Comparison of ENCODE assay signal across 1 cellular context in genomic region chr5:80061541-80061940, GRCh38.
TF ChIP-seq lines count a peak whose summit lies in the region.

No MANE protein-coding gene starts in this region.

TF ChIP-seq in HepG2, 621 proteins besides CTCF, POLR2A, EP300 and RAD21 (continued from another document):
- TF ChIP-seq HNF4A (CRISPR knock-in tag; IDR thresholded peaks at IDR 0.05), result peak; percentile 38; the same call in 1 of the 2 replicates
- no peak for TF ChIP-seq HNRNPLL (IDR thresholded peaks at IDR 0.05; ENCODE audit: low read depth, low read length, poor library complexity, severe bottlenecking)
- no peak for TF ChIP-seq CC2D1A (CRISPR knock-in tag; IDR thresholded peaks at IDR 0.05)
- no peak for TF ChIP-seq DMAP1 (CRISPR knock-in tag; IDR thresholded peaks at IDR 0.05)
- no peak for TF ChIP-seq RELA (CRISPR knock-in tag; IDR thresholded peaks at IDR 0.05)
- TF ChIP-seq NFIB (CRISPR knock-in tag; IDR thresholded peaks at IDR 0.05; ENCODE audit: borderline replicate concordance), result no peak
- 0 out of 2 replicates have a peak, but pooled peaks have one; percentile 33 for TF ChIP-seq PAXIP1 (CRISPR knock-in tag; conservative IDR thresholded peaks at IDR 0.05)
- no peak for TF ChIP-seq SOX6 (IDR thresholded peaks at IDR 0.05)
- TF ChIP-seq SOX6 (CRISPR knock-in tag; IDR thresholded peaks at IDR 0.05), result 0 out of 2 replicates have a peak, but pooled peaks have one; percentile 39
- TF ChIP-seq ZFP36L1 (CRISPR knock-in tag; IDR thresholded peaks at IDR 0.05), result no peak
- no peak for TF ChIP-seq KLF9 (CRISPR knock-in tag; IDR thresholded peaks at IDR 0.05; ENCODE audit: low read depth)
- no peak for TF ChIP-seq SOX13 (IDR thresholded peaks at IDR 0.05)
- TF ChIP-seq SOX13 (CRISPR knock-in tag; conservative IDR thresholded peaks at IDR 0.05 in 1 of 2, IDR thresholded peaks at IDR 0.05 in 1 of 2), result 0 out of 4 replicates have a peak, but pooled peaks of 1 of the 2 experiments have one; percentile 10
- TF ChIP-seq ZNF260 (CRISPR knock-in tag; IDR thresholded peaks at IDR 0.05; ENCODE audit: borderline replicate concordance, low read depth), result no peak
- TF ChIP-seq ZNF740 (CRISPR knock-in tag; IDR thresholded peaks at IDR 0.05), result no peak
- TF ChIP-seq ZSCAN25 (CRISPR knock-in tag; IDR thresholded peaks at IDR 0.05), result no peak
- TF ChIP-seq ZNF331 (CRISPR knock-in tag; IDR thresholded peaks at IDR 0.05), result no peak
